8 cellular contexts compared by ENCODE assay signal in the genomic region with DNA sequence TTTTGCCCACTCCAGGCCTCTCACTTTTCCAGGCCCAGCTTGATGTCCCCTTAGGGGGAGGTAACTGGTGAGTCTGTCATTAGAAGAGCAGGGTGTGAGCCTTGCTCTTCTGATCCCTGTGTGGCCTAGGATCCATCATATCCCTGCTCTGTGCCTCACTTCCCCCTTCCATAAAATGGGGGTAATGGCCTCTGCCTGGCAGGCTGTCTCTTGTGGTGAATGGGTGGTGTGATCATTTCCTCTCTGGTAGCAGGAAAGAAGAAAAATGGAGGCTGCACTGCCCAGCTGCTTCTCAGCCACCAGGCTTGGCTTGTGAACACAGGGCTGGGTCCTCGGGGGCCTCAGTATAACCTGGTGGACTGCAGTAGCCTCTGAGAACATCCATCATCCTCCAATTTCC. TPM values are rescaled to one million over a fixed set of nuclear protein-coding genes. Genes with fewer than 3 reads are reported as not detected.
DNase-seq lines count a peak whose midpoint lies in the region; ATAC-seq and TF ChIP-seq lines count a peak whose summit lies in the region.
"Had no signal": no experiment of that assay in that cellular context is flagged by ENCODE, and none has a peak within 500 bp of the region (broad histone marks: within the 10 kb centered on the region; RNA-seq: fewer than 3 reads in every experiment).

No MANE protein-coding gene starts in this region.

- H3K27me3 Mint-ChIP-seq in HFFc6 (ENCODE audit: insufficient read depth), result peaks cover 7% of the 10 kb centered on the region

- peaks cover 54% of the 10 kb centered on the region for H3K36me3 Mint-ChIP-seq in HFFc6 (ENCODE audit: low read depth)

- H3K27ac ChIP-seq in adipose tissue (ENCODE audit: low read depth, low read length) (peak overlapping the region; percentile 62), left lung (peak overlapping the region; percentile 46 to 73), substantia nigra (ENCODE audit: low read depth, low read length, poor library complexity, severe bottlenecking) (peak overlapping the region; percentile 86), WERI-Rb-1 (no peak overlapping the region; the same call in 1 of the 2 replicates)

- no peaks in the 10 kb centered on the region for H3K9me3 Mint-ChIP-seq in HFFc6

- H3K9me3 ChIP-seq in left lung (no peaks in the 10 kb centered on the region), WERI-Rb-1 (ENCODE audit: severe bottlenecking) (peaks cover 21% of the 10 kb centered on the region)

- H3K4me1 ChIP-seq in left lung, result peaks cover 55 to 100% of the 10 kb centered on the region in 2 donors

- peak overlapping the region in 1 of 2 donors; percentile 69 for H3K4me3 ChIP-seq in left lung
- H3K4me3 ChIP-seq in WERI-Rb-1 (ENCODE audit: low read depth, low read length), result no peak overlapping the region

- intact Hi-C loops in left lung (cut with DNase I), result no loop called here

- H3K27me3 ChIP-seq in left lung (peaks cover 0 to 11% of the 10 kb centered on the region in 2 donors), WERI-Rb-1 (ENCODE audit: insufficient read depth, low read depth, severe bottlenecking) (no peaks in the 10 kb centered on the region)

- ATAC-seq in left lung, result no peak

- H3K36me3 ChIP-seq in left lung, result peaks cover 0 to 3% of the 10 kb centered on the region in 2 donors
- H3K36me3 ChIP-seq in WERI-Rb-1, result peaks cover 12% of the 10 kb centered on the region

- DNase-seq in HFFc6 (no peak), left lung (no peak), substantia nigra (lab: John Stamatoyannopoulos, UW) (no peak), WERI-Rb-1 (no peak), NCI-H1930 (lab: John Stamatoyannopoulos, UW) (no peak)
- no peak for DNase-seq in stimulated activated CD4-positive, alpha-beta T cell treated with anti-CD3 and anti-CD28 coated beads, Interleukin-2, amount 100 ng/mL, for 48 hours
- DNase-seq: activated effector memory CD4-positive, alpha-beta T cell treated with anti-CD3 and anti-CD28 coated beads, Interleukin-2, amount 50 U/mL, for 16 hours had no signal

- peak overlapping the region; percentile 85 for H3K27ac Mint-ChIP-seq in HFFc6

- WGBS in adipose tissue, 3 donors, result 20 to 60% (median 58%) methylated on average over 1 of the region's 1 CpG

- peak overlapping the region; percentile 91 for H3K4me3 Mint-ChIP-seq in HFFc6

- peaks cover 83% of the 10 kb centered on the region for H3K4me1 Mint-ChIP-seq in HFFc6 (ENCODE audit: low read depth)

- TF ChIP-seq CTCF in HFFc6 (IDR thresholded peaks at IDR 0.05) (no peak), left lung (IDR thresholded peaks at IDR 0.05) (no peak), WERI-Rb-1 (IDR thresholded peaks at IDR 0.05; ENCODE audit: low read depth, low read length) (no peak)

RNA-seq across cellular contexts. Expression of gene ARHGEF17, which starts 5.6 kb away (rescaled TPM):
- total RNA-seq in HFFc6 (2021; fragmentation: NEBNext Ultra II Directional; extraction: Animal tissue kit (Norgen Biotek cat#: 25700)), result 100 to 1,000 TPM in 2 of 6 experiments, 10 to 100 TPM in 4; 84.6 to 112 (median 92.1) TPM
- polyA plus RNA-seq in adipose tissue, result 10 to 100 TPM; 11.1 to 35.5 (median 31.2) TPM
- 10 to 100 TPM; 56.3 to 69.1 TPM for total RNA-seq in left lung

RNA-seq across cellular contexts. Expression of gene P2RY6, which starts 41.5 kb away (rescaled TPM):
- 1 to 10 TPM in 4 of 6 experiments, under 1 TPM in 2; 0.54 to 2.4 (median 1.9) TPM for total RNA-seq in HFFc6 (2021; fragmentation: NEBNext Ultra II Directional; extraction: Animal tissue kit (Norgen Biotek cat#: 25700))
- polyA plus RNA-seq in adipose tissue, result 1 to 10 TPM in 2 of 3 donors, under 1 TPM in 1; 0.63 to 3.3 (median 2.1) TPM
- 1 to 10 TPM; 2.2 to 4.8 TPM for total RNA-seq in left lung
